In the genomic region with DNA sequence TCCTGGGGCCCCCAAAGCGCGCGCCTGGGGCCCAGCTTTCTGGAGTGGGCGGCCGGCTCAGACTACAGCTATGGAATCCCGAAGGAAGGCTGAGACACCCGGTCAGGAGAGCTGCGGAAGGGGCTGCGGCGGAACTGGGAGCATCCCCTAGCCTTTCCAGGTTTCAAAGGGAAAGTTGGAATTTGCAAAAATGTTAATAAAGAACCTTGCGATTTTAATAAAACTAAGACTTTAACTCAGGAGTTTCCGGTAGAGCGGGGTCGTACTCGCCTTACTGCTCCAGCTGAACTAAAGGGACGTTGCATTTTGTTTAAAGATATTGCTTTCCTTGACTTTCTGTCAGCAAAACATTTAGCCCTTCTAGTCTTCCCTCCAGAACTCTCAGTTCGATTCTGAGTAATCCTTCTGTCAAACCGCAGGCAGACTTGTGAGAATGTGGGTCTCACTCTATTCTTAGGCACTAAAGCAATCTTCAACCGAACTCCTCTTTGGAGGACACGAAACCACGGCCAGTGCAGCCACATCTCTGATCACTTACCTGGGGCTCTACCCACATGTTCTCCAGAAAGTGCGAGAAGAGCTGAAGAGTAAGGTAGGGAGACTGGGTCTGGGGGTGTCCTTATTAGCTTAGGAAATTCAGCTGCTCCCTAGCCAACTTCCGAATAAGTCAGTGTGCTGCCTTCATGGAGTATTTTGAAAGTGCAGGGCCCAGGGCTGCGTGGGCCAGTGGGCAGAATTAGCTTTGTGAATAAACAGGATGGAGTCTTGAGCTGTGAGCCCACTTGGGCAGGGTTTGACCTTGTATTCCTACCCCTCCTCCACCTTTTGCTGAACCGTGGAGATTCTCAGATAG, we compare ENCODE assay signal across 11 cellular contexts. TPM values are rescaled to one million over a fixed set of nuclear protein-coding genes. Genes with fewer than 3 reads are reported as not detected.
A peak's percentile ranks its signal among the peaks of the same experiment; 100 is the strongest.
DNase-seq lines count a peak whose midpoint lies in the region; ATAC-seq and TF ChIP-seq lines count a peak whose summit lies in the region.
"Had no signal": no experiment of that assay in that cellular context is flagged by ENCODE, and none has a peak within 500 bp of the region (broad histone marks: within the 10 kb centered on the region; RNA-seq: fewer than 3 reads in every experiment).

No MANE protein-coding gene starts in this region.

- ATAC-seq in GM18868 (IDR thresholded peaks at IDR 0.05; ENCODE audit: unreplicated experiment) (peak; percentile 55), HG02973 (IDR thresholded peaks at IDR 0.05; ENCODE audit: unreplicated experiment) (peak; percentile 52)
- ATAC-seq: mucosa of descending colon had no signal

- DNase-seq in chondrocyte (ENCODE audit: low spot score), result no peak
- no peak for DNase-seq in hepatic stellate cell (ENCODE audit: low spot score)
- no peak for DNase-seq in stimulated activated naive CD4-positive, alpha-beta T cell treated with Interleukin-2 at 50 U/mL for 16 hours (lab: John Stamatoyannopoulos, UW)
- no peak for DNase-seq in RPMI8226
- DNase-seq in Kasumi-1 (lab: John Stamatoyannopoulos, UW), result no peak
- DNase-seq: activated effector memory CD4-positive, alpha-beta T cell treated with Interleukin-2 at 50 U/mL for 16 hours; mucosa of descending colon; Peyer's patch had no signal

- H3K27ac Mint-ChIP-seq in chondrocyte (ENCODE audit: unreplicated experiment), result no peak overlapping the region

- H3K9me3 ChIP-seq in neuron (ENCODE audit: low read length), result no peaks in the 10 kb centered on the region
- H3K9me3 ChIP-seq: mucosa of descending colon, Peyer's patch had no signal

- no peaks in the 10 kb centered on the region for H3K9me3 Mint-ChIP-seq in chondrocyte (ENCODE audit: low read depth)

- H3K27me3 ChIP-seq in neuron (ENCODE audit: insufficient read depth, low read length), result peaks cover 12% of the 10 kb centered on the region

- no peaks in the 10 kb centered on the region for H3K36me3 Mint-ChIP-seq in chondrocyte (ENCODE audit: low read depth)

- H3K36me3 ChIP-seq in neuron (ENCODE audit: insufficient read depth, low read length), result peaks cover 3% of the 10 kb centered on the region
- H3K36me3 ChIP-seq: Peyer's patch had no signal

- H2AFZ ChIP-seq in neuron (ENCODE audit: low read depth, low read length), result peak overlapping the region; percentile 85

- peaks cover 34% of the 10 kb centered on the region for H3K27me3 Mint-ChIP-seq in chondrocyte (ENCODE audit: low read depth)

- H3K4me1 Mint-ChIP-seq in chondrocyte (ENCODE audit: low read depth), result peaks cover 58% of the 10 kb centered on the region

- H3K4me1 ChIP-seq in neuron (ENCODE audit: insufficient read depth, low read length), result peaks cover 54% of the 10 kb centered on the region

- TF ChIP-seq CTCF in chondrocyte (IDR thresholded peaks at IDR 0.05), result no peak

- peak overlapping the region; percentile 80 for H3K4me3 ChIP-seq in neuron (ENCODE audit: low read length)
- H3K4me3 ChIP-seq: mucosa of descending colon, Peyer's patch had no signal

- H3K4me3 Mint-ChIP-seq in chondrocyte (ENCODE audit: unreplicated experiment), result peak overlapping the region; percentile 71

RNA-seq across cellular contexts. Expression of a gene that starts 1.9 kb away (rescaled TPM):
- total RNA-seq in chondrocyte, result 0.47 to 1.9 TPM (median 0.49 TPM) in 3 replicates
- total RNA-seq: mucosa of descending colon, Peyer's patch had no signal

RNA-seq across cellular contexts. Expression of a gene that starts 15.0 kb away (rescaled TPM):
- 0.10 to 0.25 TPM (median 0.15 TPM) in 3 replicates for total RNA-seq in chondrocyte
- total RNA-seq: Peyer's patch had no signal
